Comparison of ENCODE assay signal across 11 cellular contexts in genomic region chr11:103609117-103610066, GRCh38.
DNase-seq lines count a peak whose midpoint lies in the region; ATAC-seq and TF ChIP-seq lines count a peak whose summit lies in the region.
"Had no signal": no experiment of that assay in that cellular context is flagged by ENCODE, and none has a peak within 500 bp of the region (broad histone marks: within the 10 kb centered on the region; RNA-seq: fewer than 3 reads in every experiment).

No MANE protein-coding gene starts in this region.

- no peaks in the 10 kb centered on the region for H3K27me3 ChIP-seq in mammary epithelial cell (ENCODE audit: insufficient read depth, low read length)

- no peaks in the 10 kb centered on the region for H3K27me3 Mint-ChIP-seq in neural crest cell (ENCODE audit: low read depth)
- H3K27me3 Mint-ChIP-seq: dendritic cell treated with granulocyte-macrophage colony-stimulating factor and Interleukin-4, amounts not matched to agents 40 ng/mL and 50 ng/mL, for 4 days had no signal

- 0% methylated on average over 1 of the region's 2 CpGs for WGBS in mammary epithelial cell (ENCODE audit: low coverage, missing lambda C conversion rate)

- H3K4me2 ChIP-seq in mammary epithelial cell (ENCODE audit: insufficient read depth, low read depth, low read length), result peak overlapping the region; percentile 63

- H3K9ac ChIP-seq in mammary epithelial cell (ENCODE audit: insufficient read depth, low read length), result no peak overlapping the region

- no peaks in the 10 kb centered on the region for H3K4me1 Mint-ChIP-seq in neural crest cell

- in situ Hi-C loops in mammary epithelial cell (cut with MboI; ENCODE audit: low sequenced_read_pairs in 2 of 2), result loop anchor here in 1 of 2 donors (10.0 kb wide), 1 partner anchor 285 kb away; no protein-coding TSS in a partner anchor

- no TSS peak for BruUV-seq in mammary epithelial cell (replicated peaks; lab: Mats Ljungman, UMichigan)

- peak; percentile 66 to 93 for TF ChIP-seq CTCF in mammary epithelial cell (conservative IDR thresholded peaks at IDR 0.05 in 1 of 2, IDR thresholded peaks at IDR 0.05 in 1 of 2; ENCODE audit: extremely low read depth in 1 of 2, insufficient read depth in 1 of 2, low read depth in 1 of 2, low read length in 2 of 2)
- TF ChIP-seq CTCF in neural crest cell (conservative IDR thresholded peaks at IDR 0.05), result peak; percentile 49

- no peak overlapping the region for H3K4me3 Mint-ChIP-seq in neural crest cell
- H3K4me3 Mint-ChIP-seq: dendritic cell treated with granulocyte-macrophage colony-stimulating factor and Interleukin-4, amounts not matched to agents 40 ng/mL and 50 ng/mL, for 4 days had no signal

- no peaks in the 10 kb centered on the region for H3K9me3 Mint-ChIP-seq in neural crest cell

- no peaks in the 10 kb centered on the region for H3K79me2 ChIP-seq in mammary epithelial cell (ENCODE audit: insufficient read depth, low read length)

- no peaks in the 10 kb centered on the region for H3K36me3 Mint-ChIP-seq in neural crest cell (ENCODE audit: low read depth)

- H3K36me3 ChIP-seq in mammary epithelial cell (ENCODE audit: insufficient read depth, low read length), result no peaks in the 10 kb centered on the region
- H3K36me3 ChIP-seq: prostate gland had no signal

- H3K27ac ChIP-seq in mammary epithelial cell (ENCODE audit: insufficient read depth, low read depth, low read length), result peak overlapping the region; percentile 44
- H3K27ac ChIP-seq: prostate gland had no signal

- dilution Hi-C loops in mammary epithelial cell (cut with HindIII; ENCODE audit: low sequenced_read_pairs), result no loop called here

- CTCF ChIA-PET in mammary epithelial cell (lab: Charles Lee; ENCODE audit: low non-redundant PET), result no interaction called here

- peaks cover 25% of the 10 kb centered on the region for H3K4me1 ChIP-seq in mammary epithelial cell (ENCODE audit: insufficient read depth, low read length)
- H3K4me1 ChIP-seq: prostate gland had no signal

- peak overlapping the region; percentile 82 for H2AFZ ChIP-seq in mammary epithelial cell (ENCODE audit: low read depth, low read length)

- H3K27ac Mint-ChIP-seq in neural crest cell (ENCODE audit: unreplicated experiment), result no peak overlapping the region
- H3K27ac Mint-ChIP-seq: dendritic cell treated with granulocyte-macrophage colony-stimulating factor and Interleukin-4, amounts not matched to agents 40 ng/mL and 50 ng/mL, for 4 days had no signal

- ATAC-seq in GM21526 (IDR thresholded peaks at IDR 0.05; ENCODE audit: low FRiP score, unreplicated experiment), result no peak

- intact Hi-C loops in mammary epithelial cell (cut with micrococcal nuclease), result no loop called here

- no peaks in the 10 kb centered on the region for H4K20me1 ChIP-seq in mammary epithelial cell (ENCODE audit: insufficient read depth, low read length)

- DNase-seq in EL, result peak; percentile 96
- DNase-seq in Kasumi-1 (lab: John Stamatoyannopoulos, UW), result peak; percentile 14 to 47
- peak; percentile 87 for DNase-seq in mammary epithelial cell
- no peak for DNase-seq in neural crest cell (ENCODE audit: low read depth, low spot score)
- no peak for DNase-seq in cortex of kidney (lab: John Stamatoyannopoulos, UW)
- no peak for DNase-seq in stimulated activated CD4-positive, alpha-beta T cell treated with anti-CD3 and anti-CD28 coated beads, Interleukin-4, amount 100 ng/mL, for 1 hour
- no peak for DNase-seq in NCI-H2107 treated with DMSO at 0.1 percent for 48 hours (lab: John Stamatoyannopoulos, UW; ENCODE audit: unreplicated experiment)
- DNase-seq: T-helper 9 cell had no signal

- H3K9me3 ChIP-seq in mammary epithelial cell (replicated peaks; ENCODE audit: insufficient read depth, low read length), result no peaks in the 10 kb centered on the region
- H3K9me3 ChIP-seq: prostate gland had no signal

- no peak overlapping the region for H3K4me3 ChIP-seq in mammary epithelial cell (replicated peaks in 1 of 3; ENCODE audit: insufficient read depth in 1 of 3, low read depth in 2 of 3, low read length in 3 of 3)
- H3K4me3 ChIP-seq: prostate gland had no signal

Comparison
In these comparisons a context has a peak if more than half of its experiments do, and no peak if none do; other contexts are left out.
1. DNase-seq: peak in EL (single experiment), Kasumi-1 (2 of 2) and mammary epithelial cell (single experiment); none in neural crest cell (single experiment), cortex of kidney (single experiment), stimulated activated CD4-positive, alpha-beta T cell treated with anti-CD3 and anti-CD28 coated beads, Interleukin-4, amount 100 ng/mL, for 1 hour (single experiment) and NCI-H2107 treated with DMSO at 0.1 percent for 48 hours (single experiment).